ENCODE assay signal across 1 cellular context in the genomic region with DNA sequence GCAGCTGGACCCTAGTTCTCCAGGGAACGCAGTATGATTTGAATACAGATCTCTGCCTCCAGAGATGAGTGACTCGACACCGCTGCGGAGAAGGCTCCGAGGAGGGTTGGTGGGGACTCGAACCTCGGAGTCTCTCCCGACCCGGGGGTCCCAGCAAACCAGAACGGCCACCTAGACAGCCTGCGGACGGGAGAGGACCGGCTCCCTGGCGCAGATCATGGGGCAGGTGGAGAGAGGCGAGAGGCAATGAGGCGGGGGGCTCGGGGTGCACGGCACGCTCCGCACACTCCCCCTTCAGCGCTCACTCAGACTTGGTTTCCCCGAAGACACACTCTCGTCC.
TF ChIP-seq lines count a peak whose summit lies in the region.

No MANE protein-coding gene starts in this region.

TF ChIP-seq in A549, 52 proteins besides CTCF, POLR2A, EP300 and RAD21 (continued from another document):
- TF ChIP-seq, protein P1, sequence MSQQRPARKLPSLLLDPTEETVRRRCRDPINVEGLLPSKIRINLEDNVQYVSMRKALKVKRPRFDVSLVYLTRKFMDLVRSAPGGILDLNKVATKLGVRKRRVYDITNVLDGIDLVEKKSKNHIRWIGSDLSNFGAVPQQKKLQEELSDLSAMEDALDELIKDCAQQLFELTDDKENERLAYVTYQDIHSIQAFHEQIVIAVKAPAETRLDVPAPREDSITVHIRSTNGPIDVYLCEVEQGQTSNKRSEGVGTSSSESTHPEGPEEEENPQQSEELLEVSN (IDR thresholded peaks at IDR 0.05; ENCODE audit: borderline replicate concordance, low read depth): no peak
